In genomic region chr5:149563461-149563860, GRCh38 we compare ENCODE assay signal across 9 cellular contexts. TPM values are rescaled to one million over a fixed set of nuclear protein-coding genes. Genes with fewer than 3 reads are reported as not detected.
DNase-seq lines count a peak whose midpoint lies in the region; ATAC-seq and TF ChIP-seq lines count a peak whose summit lies in the region.
"Had no signal": no experiment of that assay in that cellular context is flagged by ENCODE, and none has a peak within 500 bp of the region (broad histone marks: within the 10 kb centered on the region; RNA-seq: fewer than 3 reads in every experiment).

No MANE protein-coding gene starts in this region.

- no peaks in the 10 kb centered on the region for H3K36me3 ChIP-seq in RWPE2 (ENCODE audit: low read depth)
- H3K36me3 ChIP-seq in gastroesophageal sphincter, result no peaks in the 10 kb centered on the region

- H3K4me3 ChIP-seq in RWPE2 (ENCODE audit: severe bottlenecking), result no peak overlapping the region
- H3K4me3 ChIP-seq in gastroesophageal sphincter, result no peak overlapping the region
- H3K4me3 ChIP-seq in skin epidermis, result no peak overlapping the region

- TF ChIP-seq CTCF in RWPE2 (IDR thresholded peaks at IDR 0.05; ENCODE audit: poor library complexity, severe bottlenecking) (no peak), gastroesophageal sphincter (IDR thresholded peaks at IDR 0.05) (no peak)

- ATAC-seq in RWPE2 (ENCODE audit: low read depth), result no peak
- ATAC-seq in gastroesophageal sphincter, result no peak
- ATAC-seq in HG03045 (IDR thresholded peaks at IDR 0.05; ENCODE audit: unreplicated experiment), result no peak
- no peak for ATAC-seq in HG03520 (IDR thresholded peaks at IDR 0.05; ENCODE audit: unreplicated experiment)
- no peak for ATAC-seq in GM18511 (IDR thresholded peaks at IDR 0.05; ENCODE audit: unreplicated experiment)

- WGBS in gastroesophageal sphincter (ENCODE audit: low coverage in 1 of 2), 2 donors, result 33 to 38% methylated on average over 2 of the region's 2 CpGs

- peak overlapping the region; percentile 98 for H3K27ac ChIP-seq in RWPE2 (ENCODE audit: poor library complexity, severe bottlenecking)
- H3K27ac ChIP-seq in gastroesophageal sphincter, result peak overlapping the region; percentile 72 to 84 (median 82)
- H3K27ac ChIP-seq in skin epidermis, result peak overlapping the region in 20 of 21 experiments; percentile 67 to 92 (median 80)

- H3K4me1 ChIP-seq in RWPE2 (ENCODE audit: insufficient read depth, poor library complexity, severe bottlenecking) (peaks cover 53% of the 10 kb centered on the region), gastroesophageal sphincter (peaks cover 13 to 44% (median 18%) of the 10 kb centered on the region in 3 donors)

- TF ChIP-seq EP300 in gastroesophageal sphincter (IDR thresholded peaks at IDR 0.05), result no peak

- H3K27me3 ChIP-seq in RWPE2 (ENCODE audit: insufficient read depth, poor library complexity, severe bottlenecking) (no peaks in the 10 kb centered on the region), gastroesophageal sphincter (no peaks in the 10 kb centered on the region)

- DNase-seq in HCEC 1CT (peak; percentile 39), RWPE2 (ENCODE audit: low spot score) (no peak)
- DNase-seq: activated naive CD4-positive, alpha-beta T cell; hypothalamus had no signal

- H3K9me3 ChIP-seq in RWPE2 (ENCODE audit: severe bottlenecking), result no peaks in the 10 kb centered on the region
- no peaks in the 10 kb centered on the region for H3K9me3 ChIP-seq in gastroesophageal sphincter

- TF ChIP-seq POLR2A in gastroesophageal sphincter (IDR thresholded peaks at IDR 0.05), result no peak

RNA-seq across cellular contexts. Expression of gene CSNK1A1, which starts 12.2 kb away (rescaled TPM):
- 100 to 1,000 TPM; 264 to 414 (median 344) TPM for total RNA-seq in gastroesophageal sphincter

RNA-seq across cellular contexts. Expression of gene ARHGEF37, which starts 17.8 kb away (rescaled TPM):
- total RNA-seq in gastroesophageal sphincter, result 10 to 100 TPM; 13.5 to 30.6 (median 20.1) TPM
